Comparison of ENCODE assay signal across 8 cellular contexts in genomic region chr1:101314244-101314643, GRCh38.
A peak's percentile ranks its signal among the peaks of the same experiment; 100 is the strongest.
DNase-seq lines count a peak whose midpoint lies in the region; ATAC-seq lines count a peak whose summit lies in the region.

No MANE protein-coding gene starts in this region.

- in situ Hi-C loops in GM23248 (cut with MboI): no loop called here

- no peak overlapping the region for H3K4me2 ChIP-seq in GM23248 (ENCODE audit: unreplicated experiment)

- 78 to 92% methylated on average over 2 of the region's 2 CpGs for WGBS in GM23248 (ENCODE audit: low coverage in 1 of 2, low lambda C conversion rate in 2 of 2, missing lambda C conversion rate in 2 of 2), 2 experiments

- H3F3A ChIP-seq in GM23248 (ENCODE audit: insufficient read depth): no peaks in the 10 kb centered on the region

- ATAC-seq in GM18498 (IDR thresholded peaks at IDR 0.05; ENCODE audit: unreplicated experiment) (peak; percentile 33), HG02763 (IDR thresholded peaks at IDR 0.05; ENCODE audit: unreplicated experiment) (no peak)

- H3K79me2 ChIP-seq in GM23248 (ENCODE audit: insufficient read depth): no peaks in the 10 kb centered on the region

- no peak overlapping the region for H3K4me3 ChIP-seq in GM23248

- H3K4me1 ChIP-seq in GM23248 (ENCODE audit: insufficient read depth): 0 out of 2 replicates have a peak, but pooled peaks cover 3% of the 10 kb centered on the region

- H3K27ac ChIP-seq in GM23248: no peak overlapping the region

- H4K20me1 ChIP-seq in GM23248 (ENCODE audit: insufficient read depth): no peaks in the 10 kb centered on the region

- no peaks in the 10 kb centered on the region for H3K9me3 ChIP-seq in GM23248 (ENCODE audit: low read depth)

- DNase-seq in GM23248: peak; percentile 69
- peak; percentile 31 for DNase-seq in LoVo (ENCODE audit: low spot score)
- peak; percentile 76 for DNase-seq in islet precursor cell
- no peak for DNase-seq in NCI-H2107 treated with DMSO at 0.1 percent for 48 hours (lab: John Stamatoyannopoulos, UW; ENCODE audit: unreplicated experiment)
- no peak for DNase-seq in foreskin melanocyte
- no peak for DNase-seq in OCI-M1 (lab: John Stamatoyannopoulos, UW)

- H2AFZ ChIP-seq in GM23248: no peak overlapping the region

- H3K36me3 ChIP-seq in GM23248 (ENCODE audit: low read depth): no peaks in the 10 kb centered on the region

- no peak overlapping the region for H3K9ac ChIP-seq in GM23248

- H3K9me2 ChIP-seq in GM23248 (ENCODE audit: insufficient read depth): no peaks in the 10 kb centered on the region

- H3K27me3 ChIP-seq in GM23248 (replicated peaks; ENCODE audit: insufficient read depth): peaks cover 59% of the 10 kb centered on the region

Comparison
In these comparisons a context has a peak if more than half of its experiments do, and no peak if none do; other contexts are left out.
1. DNase-seq: peak in GM23248 (single experiment), LoVo (single experiment) and islet precursor cell (single experiment); none in NCI-H2107 treated with DMSO at 0.1 percent for 48 hours (single experiment), foreskin melanocyte (single experiment) and OCI-M1 (single experiment).